25 cellular contexts compared by ENCODE assay signal in the genomic region with DNA sequence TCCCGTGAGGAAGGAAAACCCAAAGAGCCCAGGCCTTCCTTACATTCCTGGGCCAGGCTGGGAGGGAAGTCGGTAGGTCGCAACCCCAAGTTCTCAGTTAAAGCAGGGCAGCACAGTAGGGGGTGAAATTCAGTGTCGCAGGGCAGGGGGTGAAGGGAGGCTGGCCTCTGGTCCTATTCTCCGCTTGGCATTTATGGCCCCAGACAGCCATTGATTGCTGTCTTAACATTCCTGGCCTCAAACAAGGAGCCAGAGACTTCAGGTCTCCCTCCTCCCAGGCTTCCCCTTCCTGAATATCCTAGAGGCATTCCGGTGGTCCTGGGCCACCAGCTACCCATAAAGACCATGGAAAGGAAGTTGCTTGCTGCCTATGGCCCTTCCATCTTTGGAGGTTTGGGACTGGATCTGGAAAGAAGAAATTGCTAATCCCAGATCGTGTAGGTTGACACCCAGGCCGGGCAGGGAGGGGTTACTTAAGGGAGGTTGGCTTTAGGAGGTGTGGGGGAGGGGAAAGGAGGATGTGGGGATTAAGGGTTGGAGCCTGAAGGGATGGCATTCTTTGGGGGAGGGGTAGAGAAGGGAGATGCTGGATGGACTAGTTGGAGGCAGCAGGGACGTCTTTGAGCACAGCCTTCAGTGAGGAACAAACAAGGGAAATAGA. TPM values are rescaled to one million over a fixed set of nuclear protein-coding genes. Genes with fewer than 3 reads are reported as not detected.
A peak's percentile ranks its signal among the peaks of the same experiment; 100 is the strongest.
DNase-seq lines count a peak whose midpoint lies in the region; ATAC-seq and TF ChIP-seq lines count a peak whose summit lies in the region.
"Had no signal": no experiment of that assay in that cellular context is flagged by ENCODE, and none has a peak within 500 bp of the region (broad histone marks: within the 10 kb centered on the region; RNA-seq: fewer than 3 reads in every experiment).

No MANE protein-coding gene starts in this region.

- H3K27ac ChIP-seq in iPS-20b (ENCODE audit: low read length) = peak overlapping the region; percentile 98
- H3K27ac ChIP-seq: adrenal gland, esophagus muscularis mucosa, stomach had no signal

- peak; percentile 20 for DNase-seq in activated T-cell treated with anti-CD3 and anti-CD28 coated beads, Interleukin-2, amount 50 U/mL, for 24 hours
- DNase-seq in activated T-cell treated with anti-CD3 and anti-CD28 coated beads, Interleukin-2, amount 50 U/mL, for 1 hour = no peak
- DNase-seq in amniotic epithelial cell (ENCODE audit: low read depth) (peak; percentile 24), progenitor cell of endocrine pancreas (ENCODE audit: low spot score, unreplicated experiment) (no peak), NCI-H2081 treated with DMSO at 0.1 percent for 48 hours (lab: John Stamatoyannopoulos, UW) (no peak), NCI-H146 (lab: John Stamatoyannopoulos, UW) (no peak)
- DNase-seq: activated CD4-positive, alpha-beta T cell treated with anti-CD3 and anti-CD28 coated beads, Interleukin-2, amount 10 ng/mL, durations not matched to agents 7 days and 5 days; activated effector memory CD4-positive, alpha-beta T cell treated with Interleukin-2 at 50 U/mL for 16 hours; adrenal gland; BE2C; caudate nucleus; EL; mammary epithelial cell; MM.1S; natural killer cell; NCI-H2029 treated with DMSO at 0.1 percent for 48 hours; NCI-H510A; stimulated activated CD4-positive, alpha-beta T cell treated with anti-CD3 and anti-CD28 coated beads, Interleukin-4, amount 100 ng/mL, for 24 hours; stomach had no signal

- no peaks in the 10 kb centered on the region for H3K36me3 Mint-ChIP-seq in activated T-cell treated with anti-CD3 and anti-CD28 coated beads, Interleukin-2, amount 50 U/mL, for 24 hours (ENCODE audit: low read depth)
- peaks cover 5% of the 10 kb centered on the region for H3K36me3 Mint-ChIP-seq in progenitor cell of endocrine pancreas (ENCODE audit: insufficient read depth)
- H3K36me3 Mint-ChIP-seq: natural killer cell had no signal

- peak overlapping the region; percentile 97 for H3K4me3 ChIP-seq in iPS-20b (ENCODE audit: low read length)
- H3K4me3 ChIP-seq: adrenal gland, esophagus muscularis mucosa, stomach had no signal

- H3K9ac ChIP-seq in iPS-20b (ENCODE audit: low read depth, low read length) = peak overlapping the region; percentile 98

- no peaks in the 10 kb centered on the region for H3K9me3 ChIP-seq in iPS-20b (ENCODE audit: insufficient read depth, low read depth, low read length)
- H3K9me3 ChIP-seq: adrenal gland, BE2C, esophagus muscularis mucosa, stomach had no signal

- ATAC-seq in HG03108 (IDR thresholded peaks at IDR 0.05; ENCODE audit: unreplicated experiment) = no peak
- ATAC-seq: natural killer cell had no signal

- peaks cover 29% of the 10 kb centered on the region for H3K4me1 Mint-ChIP-seq in activated T-cell treated with anti-CD3 and anti-CD28 coated beads, Interleukin-2, amount 50 U/mL, for 24 hours (ENCODE audit: low read depth)
- peaks cover 39% of the 10 kb centered on the region for H3K4me1 Mint-ChIP-seq in progenitor cell of endocrine pancreas (ENCODE audit: low read depth)

- no peak overlapping the region for H3K27ac Mint-ChIP-seq in activated T-cell treated with anti-CD3 and anti-CD28 coated beads, Interleukin-2, amount 50 U/mL, for 24 hours
- peak overlapping the region; percentile 87 for H3K27ac Mint-ChIP-seq in progenitor cell of endocrine pancreas
- H3K27ac Mint-ChIP-seq: activated CD4-positive, alpha-beta T cell treated with anti-CD3 and anti-CD28 coated beads, Interleukin-2, amount 10 ng/mL, durations not matched to agents 7 days and 5 days; natural killer cell had no signal

- no peak overlapping the region for H3K4me3 Mint-ChIP-seq in activated T-cell treated with anti-CD3 and anti-CD28 coated beads, Interleukin-2, amount 50 U/mL, for 24 hours
- H3K4me3 Mint-ChIP-seq in progenitor cell of endocrine pancreas (ENCODE audit: low read depth) = peak overlapping the region; percentile 76
- H3K4me3 Mint-ChIP-seq: activated CD4-positive, alpha-beta T cell treated with anti-CD3 and anti-CD28 coated beads, Interleukin-2, amount 10 ng/mL, durations not matched to agents 7 days and 5 days; natural killer cell had no signal

- peaks cover 54% of the 10 kb centered on the region for H3K27me3 Mint-ChIP-seq in activated T-cell treated with anti-CD3 and anti-CD28 coated beads, Interleukin-2, amount 50 U/mL, for 24 hours
- H3K27me3 Mint-ChIP-seq in progenitor cell of endocrine pancreas = no peaks in the 10 kb centered on the region

- no peaks in the 10 kb centered on the region for H3K9me3 Mint-ChIP-seq in activated T-cell treated with anti-CD3 and anti-CD28 coated beads, Interleukin-2, amount 50 U/mL, for 24 hours
- H3K9me3 Mint-ChIP-seq in progenitor cell of endocrine pancreas (ENCODE audit: low read depth) = no peaks in the 10 kb centered on the region
- H3K9me3 Mint-ChIP-seq: activated CD4-positive, alpha-beta T cell treated with anti-CD3 and anti-CD28 coated beads, Interleukin-2, amount 10 ng/mL, durations not matched to agents 7 days and 5 days; natural killer cell had no signal

- H3K36me3 ChIP-seq in iPS-20b (ENCODE audit: insufficient read depth, low read depth, low read length) = peaks cover 60% of the 10 kb centered on the region
- H3K36me3 ChIP-seq: adrenal gland, BE2C, esophagus muscularis mucosa, stomach had no signal

- no peaks in the 10 kb centered on the region for H3K27me3 ChIP-seq in iPS-20b (ENCODE audit: insufficient read depth, low read length)

- H3K4me1 ChIP-seq in iPS-20b (ENCODE audit: insufficient read depth, low read length) = peaks cover 34% of the 10 kb centered on the region
- H3K4me1 ChIP-seq: adrenal gland, BE2C had no signal

- no peak for TF ChIP-seq CTCF in progenitor cell of endocrine pancreas (IDR thresholded peaks at IDR 0.05; ENCODE audit: unreplicated experiment)

RNA-seq across cellular contexts. Expression of a gene that starts 1.7 kb away (rescaled TPM):
- total RNA-seq in progenitor cell of endocrine pancreas = 80.2 and 87.8 TPM in 2 replicates
- total RNA-seq: A172; activated CD4-positive, alpha-beta T cell treated with anti-CD3 and anti-CD28 coated beads, Interleukin-2, amount 10 ng/mL, durations not matched to agents 7 days and 5 days; esophagus muscularis mucosa; mammary epithelial cell; natural killer cell; renal cortical epithelial cell; stomach; ureter had no signal

RNA-seq across cellular contexts. Expression of a gene that starts 19.8 kb away (rescaled TPM):
- 44.4 and 51.5 TPM in 2 replicates for total RNA-seq in progenitor cell of endocrine pancreas

RNA-seq across cellular contexts. Expression of a gene that starts 39.8 kb away (rescaled TPM):
- total RNA-seq in progenitor cell of endocrine pancreas = not detected in 2 replicates
- total RNA-seq: A172, esophagus muscularis mucosa, mammary epithelial cell, renal cortical epithelial cell had no signal

RNA-seq across cellular contexts. Expression of a gene that starts 58.4 kb away (rescaled TPM):
- total RNA-seq in progenitor cell of endocrine pancreas = 13.8 and 19.3 TPM in 2 replicates
- total RNA-seq: adrenal gland had no signal

RNA-seq across cellular contexts. Expression of a gene that starts 59.9 kb away (rescaled TPM):
- 444 and 446 TPM in 2 replicates for total RNA-seq in progenitor cell of endocrine pancreas

Comparison
In these comparisons a context has a peak if more than half of its experiments do, and no peak if none do; other contexts are left out.
1. DNase-seq: peak in activated T-cell treated with anti-CD3 and anti-CD28 coated beads, Interleukin-2, amount 50 U/mL, for 24 hours (single experiment) and amniotic epithelial cell (single experiment); none in activated T-cell treated with anti-CD3 and anti-CD28 coated beads, Interleukin-2, amount 50 U/mL, for 1 hour (single experiment), progenitor cell of endocrine pancreas (single experiment), NCI-H2081 treated with DMSO at 0.1 percent for 48 hours (single experiment) and NCI-H146 (single experiment).